In the genomic region with DNA sequence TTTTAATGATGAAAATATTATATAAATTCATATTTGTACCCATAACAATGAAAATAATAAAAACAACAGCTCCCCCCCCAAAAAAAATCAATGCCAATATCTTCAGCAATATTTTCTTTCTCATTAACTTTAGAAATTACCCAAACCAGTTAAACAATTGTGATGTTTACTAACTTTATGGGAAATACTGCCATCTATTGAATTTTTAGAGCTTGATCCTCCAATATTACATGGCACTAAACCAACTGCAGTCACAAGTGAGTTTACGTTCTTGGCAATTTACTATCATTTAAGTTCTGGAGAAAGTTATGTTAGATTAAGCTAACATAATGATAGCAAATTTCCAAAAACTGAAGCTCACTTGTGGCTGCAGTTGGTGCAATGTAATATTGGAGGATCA, we compare ENCODE assay signal across 10 cellular contexts.
DNase-seq lines count a peak whose midpoint lies in the region; ATAC-seq and TF ChIP-seq lines count a peak whose summit lies in the region.
"Had no signal": no experiment of that assay in that cellular context is flagged by ENCODE, and none has a peak within 500 bp of the region (broad histone marks: within the 10 kb centered on the region; RNA-seq: fewer than 3 reads in every experiment).

No MANE protein-coding gene starts in this region.

- H3K27ac Mint-ChIP-seq in T-helper 17 cell: no peak overlapping the region

- H3K4me3 Mint-ChIP-seq in T-helper 17 cell: no peak overlapping the region

- no peak overlapping the region for H3K27ac ChIP-seq in A673 (ENCODE audit: low read depth, low read length, poor library complexity, severe bottlenecking)
- H3K27ac ChIP-seq in PC-9: no peak overlapping the region
- H3K27ac ChIP-seq in tibial nerve: no peak overlapping the region

- peak; percentile 33; the same call in 1 of the 2 replicates for TF ChIP-seq CTCF in A673 (conservative IDR thresholded peaks at IDR 0.05; ENCODE audit: low read depth, low read length)
- peak; percentile 65 for TF ChIP-seq CTCF in PC-9 (conservative IDR thresholded peaks at IDR 0.05)
- peak in 1 of 5 experiments; percentile 19 for TF ChIP-seq CTCF in tibial nerve (IDR thresholded peaks at IDR 0.05)

- no peak for ATAC-seq in T-helper 17 cell
- no peak for ATAC-seq in GM18517 (IDR thresholded peaks at IDR 0.05; ENCODE audit: unreplicated experiment)

- TF ChIP-seq POLR2A in tibial nerve (IDR thresholded peaks at IDR 0.05): no peak

- no TSS peak for BruUV-seq in A673 (replicated peaks; lab: Mats Ljungman, UMichigan)
- BruUV-seq in PC-9 (replicated peaks; lab: Mats Ljungman, UMichigan): no TSS peak

- POLR2A ChIA-PET in A673 (lab: Charles Lee; ENCODE audit: low non-redundant PET) (no interaction called here), PC-9 (lab: Charles Lee; ENCODE audit: unreplicated experiment) (interaction anchor here (0.6 to 0.7 kb wide), 2 partner anchors 629 to 1211 kb away, joined by 3 to 5 read pairs; no protein-coding TSS in a partner anchor)

- no peak overlapping the region for H3K4me3 ChIP-seq in A673 (ENCODE audit: low read depth, low read length, poor library complexity, severe bottlenecking)
- no peak overlapping the region for H3K4me3 ChIP-seq in PC-9
- no peak overlapping the region for H3K4me3 ChIP-seq in tibial nerve

- no peaks in the 10 kb centered on the region for H3F3A ChIP-seq in PC-9 (ENCODE audit: insufficient read depth, low read depth)

- TF ChIP-seq EP300 in tibial nerve (IDR thresholded peaks at IDR 0.05): no peak

- no peaks in the 10 kb centered on the region for H3K79me2 ChIP-seq in PC-9 (ENCODE audit: low read depth)

- H3K4me2 ChIP-seq in PC-9: no peak overlapping the region

- no peaks in the 10 kb centered on the region for H4K20me1 ChIP-seq in PC-9 (ENCODE audit: insufficient read depth)

- H3K4me1 ChIP-seq in A673 (ENCODE audit: insufficient read depth, low read length, poor library complexity, severe bottlenecking) (no peaks in the 10 kb centered on the region), PC-9 (replicated peaks; ENCODE audit: insufficient read depth) (no peaks in the 10 kb centered on the region), tibial nerve (no peaks in the 10 kb centered on the region)

- H2AFZ ChIP-seq in PC-9: no peak overlapping the region

- H3K36me3 ChIP-seq in A673 (ENCODE audit: insufficient read depth, low read length, poor library complexity, severe bottlenecking): no peaks in the 10 kb centered on the region
- no peaks in the 10 kb centered on the region for H3K36me3 ChIP-seq in PC-9 (ENCODE audit: low read depth)
- H3K36me3 ChIP-seq in tibial nerve: no peaks in the 10 kb centered on the region

- no peaks in the 10 kb centered on the region for H3K9me2 ChIP-seq in PC-9 (ENCODE audit: insufficient read depth)

- intact Hi-C loops in A673 (cut with micrococcal nuclease; ENCODE audit: unreplicated experiment): loop anchor here (2.0 to 5.0 kb wide), 2 partner anchors 1142 to 1216 kb away; no protein-coding TSS in a partner anchor
- intact Hi-C loops in PC-9 (cut with micrococcal nuclease; ENCODE audit: unreplicated experiment): loop anchor here (1.0 to 10.0 kb wide), 4 partner anchors 294 to 1214 kb away; no protein-coding TSS in a partner anchor

- WGBS in tibial nerve, 2 donors: 3 to 14% methylated on average over 1 of the region's 1 CpG

- peak; percentile 9 for DNase-seq in A673 (ENCODE audit: low spot score)
- peak; percentile 17 for DNase-seq in HT1080 (ENCODE audit: low read depth)
- no peak for DNase-seq in PC-9
- DNase-seq in fibroblast of the conjunctiva (ENCODE audit: low read depth): peak; percentile 9
- DNase-seq in T-helper 17 cell: no peak
- no peak for DNase-seq in KBM-7
- no peak for DNase-seq in tibial nerve (ENCODE audit: low spot score in 2 of 2)
- DNase-seq: COR-L47, NCI-H1436 had no signal

- H3K36me3 Mint-ChIP-seq in T-helper 17 cell (ENCODE audit: low read depth): no peaks in the 10 kb centered on the region

- H3K27me3 ChIP-seq in A673 (replicated peaks; ENCODE audit: insufficient read depth, low read depth, low read length, poor library complexity) (no peaks in the 10 kb centered on the region), PC-9 (ENCODE audit: insufficient read depth, low read depth) (no peaks in the 10 kb centered on the region), tibial nerve (no peaks in the 10 kb centered on the region)

- CTCF ChIA-PET in A673 (lab: Charles Lee) (interaction anchor here (0.6 to 0.7 kb wide), 4 partner anchors 141 to 1214 kb away, joined by 3 to 5 read pairs (median 3); no protein-coding TSS in a partner anchor), PC-9 (lab: Charles Lee) (interaction anchor here (0.6 to 0.7 kb wide), 5 partner anchors 563 to 1801 kb away, joined by 3 to 8 read pairs (median 4); no protein-coding TSS in a partner anchor)

- in situ Hi-C loops in KBM-7 (cut with MboI; ENCODE audit: low pct_unique_long_range_greater_than_20kb, low sequenced_read_pairs): no loop called here

- H3K9me3 ChIP-seq in A673 (ENCODE audit: low read depth, low read length, poor library complexity, severe bottlenecking): no peaks in the 10 kb centered on the region
- H3K9me3 ChIP-seq in PC-9 (ENCODE audit: insufficient read depth, low read depth): no peaks in the 10 kb centered on the region
- no peaks in the 10 kb centered on the region for H3K9me3 ChIP-seq in T-helper 17 cell (ENCODE audit: control insufficient read depth, low read length, poor library complexity, severe bottlenecking)
- no peaks in the 10 kb centered on the region for H3K9me3 ChIP-seq in tibial nerve

- no peaks in the 10 kb centered on the region for H3K27me3 Mint-ChIP-seq in T-helper 17 cell

- H3K4me1 Mint-ChIP-seq in T-helper 17 cell: no peaks in the 10 kb centered on the region

Comparison
In these comparisons a context has a peak if more than half of its experiments do, and no peak if none do; other contexts are left out.
1. DNase-seq: peak in A673 (single experiment), HT1080 (single experiment) and fibroblast of the conjunctiva (single experiment); none in PC-9 (0 of 2), T-helper 17 cell (0 of 3), KBM-7 (single experiment) and tibial nerve (0 of 2).